18 cellular contexts compared by ENCODE assay signal in the genomic region with DNA sequence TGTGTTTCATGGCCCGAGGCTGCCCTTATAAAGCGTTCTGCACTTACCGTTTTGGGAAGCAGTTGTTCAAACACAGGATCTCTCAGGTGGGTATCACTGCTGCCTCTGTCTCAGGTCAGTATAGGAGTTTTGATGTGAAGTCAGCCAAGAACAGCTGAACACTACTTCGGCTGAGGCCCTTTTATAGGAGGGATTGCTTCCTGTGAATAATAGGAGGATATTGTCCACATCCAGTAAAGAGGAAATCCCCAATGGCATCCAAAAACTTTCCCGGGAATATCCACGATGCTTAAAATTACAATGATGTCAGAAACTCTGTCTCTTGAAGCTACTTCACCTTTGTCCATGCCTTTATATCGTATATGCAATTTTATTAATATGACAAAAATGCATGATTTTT. TPM values are rescaled to one million over a fixed set of nuclear protein-coding genes. Genes with fewer than 3 reads are reported as not detected.
A peak's percentile ranks its signal among the peaks of the same experiment; 100 is the strongest.
DNase-seq lines count a peak whose midpoint lies in the region; ATAC-seq and TF ChIP-seq lines count a peak whose summit lies in the region.
"Had no signal": no experiment of that assay in that cellular context is flagged by ENCODE, and none has a peak within 500 bp of the region (broad histone marks: within the 10 kb centered on the region; RNA-seq: fewer than 3 reads in every experiment).

A gene with protein sequence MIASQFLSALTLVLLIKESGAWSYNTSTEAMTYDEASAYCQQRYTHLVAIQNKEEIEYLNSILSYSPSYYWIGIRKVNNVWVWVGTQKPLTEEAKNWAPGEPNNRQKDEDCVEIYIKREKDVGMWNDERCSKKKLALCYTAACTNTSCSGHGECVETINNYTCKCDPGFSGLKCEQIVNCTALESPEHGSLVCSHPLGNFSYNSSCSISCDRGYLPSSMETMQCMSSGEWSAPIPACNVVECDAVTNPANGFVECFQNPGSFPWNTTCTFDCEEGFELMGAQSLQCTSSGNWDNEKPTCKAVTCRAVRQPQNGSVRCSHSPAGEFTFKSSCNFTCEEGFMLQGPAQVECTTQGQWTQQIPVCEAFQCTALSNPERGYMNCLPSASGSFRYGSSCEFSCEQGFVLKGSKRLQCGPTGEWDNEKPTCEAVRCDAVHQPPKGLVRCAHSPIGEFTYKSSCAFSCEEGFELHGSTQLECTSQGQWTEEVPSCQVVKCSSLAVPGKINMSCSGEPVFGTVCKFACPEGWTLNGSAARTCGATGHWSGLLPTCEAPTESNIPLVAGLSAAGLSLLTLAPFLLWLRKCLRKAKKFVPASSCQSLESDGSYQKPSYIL (minus strand): TSS at position 156 of the 400 bp plus-strand sequence. CDS start 467 bp downstream, outside the sequence.

- ATAC-seq in sciatic nerve (no peak), HG03469 (IDR thresholded peaks at IDR 0.05; ENCODE audit: unreplicated experiment) (no peak)
- ATAC-seq in activated CD8-positive, alpha-beta memory T cell treated with anti-CD3 and anti-CD28 coated beads, Interleukin-2, amount 10 ng/mL, durations not matched to agents 7 days and 5 days = no peak

- H3K9me3 Mint-ChIP-seq in activated CD8-positive, alpha-beta memory T cell treated with anti-CD3 and anti-CD28 coated beads, Interleukin-2, amount 10 ng/mL, durations not matched to agents 7 days and 5 days (ENCODE audit: low read depth) = no peaks in the 10 kb centered on the region
- H3K9me3 Mint-ChIP-seq in progenitor cell of endocrine pancreas (ENCODE audit: low read depth) = no peaks in the 10 kb centered on the region
- H3K9me3 Mint-ChIP-seq: CD14-positive monocyte; CD4-positive, alpha-beta memory T cell had no signal

- no peak for DNase-seq in cardiac septum (ENCODE audit: low spot score)
- DNase-seq in left ventricle myocardium inferior = no peak
- peak; percentile 32 to 47 for DNase-seq in lung microvascular endothelial cell (ENCODE audit: low read depth in 2 of 2)
- DNase-seq in sciatic nerve (ENCODE audit: low spot score) = no peak
- no peak for DNase-seq in activated CD8-positive, alpha-beta memory T cell treated with anti-CD3 and anti-CD28 coated beads, Interleukin-2, amount 10 ng/mL, durations not matched to agents 7 days and 5 days
- no peak for DNase-seq in progenitor cell of endocrine pancreas (ENCODE audit: low spot score, unreplicated experiment)
- DNase-seq: 8988T; CD4-positive, alpha-beta memory T cell; DMS153; DMS79; GDM1; GM23248 had no signal

- H3K4me1 Mint-ChIP-seq in activated CD8-positive, alpha-beta memory T cell treated with anti-CD3 and anti-CD28 coated beads, Interleukin-2, amount 10 ng/mL, durations not matched to agents 7 days and 5 days = no peaks in the 10 kb centered on the region
- no peaks in the 10 kb centered on the region for H3K4me1 Mint-ChIP-seq in progenitor cell of endocrine pancreas (ENCODE audit: low read depth)
- H3K4me1 Mint-ChIP-seq: CD14-positive monocyte; CD4-positive, alpha-beta memory T cell had no signal

- H3K27me3 ChIP-seq in left ventricle myocardium inferior (ENCODE audit: low read depth) = no peaks in the 10 kb centered on the region
- H3K27me3 ChIP-seq: BLaER1 had no signal

- intact Hi-C loops in cardiac septum (cut with DNase I) (no loop called here), left ventricle myocardium inferior (cut with micrococcal nuclease) (no loop called here), sciatic nerve (cut with DNase I) (no loop called here)

- no peak within 1 kb of the TSS for H3K27ac ChIP-seq in left ventricle myocardium inferior (replicated peaks)
- H3K27ac ChIP-seq: BLaER1, GM23248 had no signal

- H3K9me3 ChIP-seq in left ventricle myocardium inferior (replicated peaks) = no peaks in the 10 kb centered on the region
- H3K9me3 ChIP-seq: BLaER1, HAP-1 had no signal

- H3K36me3 Mint-ChIP-seq in activated CD8-positive, alpha-beta memory T cell treated with anti-CD3 and anti-CD28 coated beads, Interleukin-2, amount 10 ng/mL, durations not matched to agents 7 days and 5 days = no peaks in the 10 kb centered on the region
- no peaks in the 10 kb centered on the region for H3K36me3 Mint-ChIP-seq in progenitor cell of endocrine pancreas (ENCODE audit: insufficient read depth)
- H3K36me3 Mint-ChIP-seq: CD14-positive monocyte; CD4-positive, alpha-beta memory T cell had no signal

- no peak for TF ChIP-seq CTCF in left ventricle myocardium inferior (IDR thresholded peaks at IDR 0.05; ENCODE audit: borderline replicate concordance)
- no peak for TF ChIP-seq CTCF in progenitor cell of endocrine pancreas (IDR thresholded peaks at IDR 0.05; ENCODE audit: unreplicated experiment)

- no peak within 1 kb of the TSS for H3K4me3 Mint-ChIP-seq in activated CD8-positive, alpha-beta memory T cell treated with anti-CD3 and anti-CD28 coated beads, Interleukin-2, amount 10 ng/mL, durations not matched to agents 7 days and 5 days
- H3K4me3 Mint-ChIP-seq in progenitor cell of endocrine pancreas (ENCODE audit: low read depth) = no peak within 1 kb of the TSS
- H3K4me3 Mint-ChIP-seq: CD14-positive monocyte; CD4-positive, alpha-beta memory T cell had no signal

- no peak within 1 kb of the TSS for H3K27ac Mint-ChIP-seq in activated CD8-positive, alpha-beta memory T cell treated with anti-CD3 and anti-CD28 coated beads, Interleukin-2, amount 10 ng/mL, durations not matched to agents 7 days and 5 days
- H3K27ac Mint-ChIP-seq in progenitor cell of endocrine pancreas = no peak within 1 kb of the TSS
- H3K27ac Mint-ChIP-seq: CD14-positive monocyte; CD4-positive, alpha-beta memory T cell had no signal

- H3K27me3 Mint-ChIP-seq in activated CD8-positive, alpha-beta memory T cell treated with anti-CD3 and anti-CD28 coated beads, Interleukin-2, amount 10 ng/mL, durations not matched to agents 7 days and 5 days = peaks cover 26% of the 10 kb centered on the region
- no peaks in the 10 kb centered on the region for H3K27me3 Mint-ChIP-seq in progenitor cell of endocrine pancreas

- H3K36me3 ChIP-seq in left ventricle myocardium inferior = no peaks in the 10 kb centered on the region
- H3K36me3 ChIP-seq: BLaER1, HAP-1 had no signal

- H3K4me3 ChIP-seq in left ventricle myocardium inferior = no peak within 1 kb of the TSS
- H3K4me3 ChIP-seq: BLaER1, GM23248, HAP-1 had no signal

- CTCF ChIA-PET in activated CD8-positive, alpha-beta memory T cell treated with anti-CD3 and anti-CD28 coated beads, Interleukin-2, amount 10 ng/mL, durations not matched to agents 7 days and 5 days (lab: Charles Lee) = no interaction called here

- no peaks in the 10 kb centered on the region for H3K4me1 ChIP-seq in left ventricle myocardium inferior
- H3K4me1 ChIP-seq: BLaER1, HAP-1 had no signal

RNA-seq across cellular contexts. Expression of the gene that starts here (rescaled TPM):
- total RNA-seq in cardiac septum = 26.6 TPM
- 0.44 TPM for total RNA-seq in left ventricle myocardium inferior
- total RNA-seq in lung microvascular endothelial cell = 2.6 and 5.0 TPM in 2 replicates
- total RNA-seq in sciatic nerve = 20.1 TPM
- total RNA-seq in activated CD8-positive, alpha-beta memory T cell treated with anti-CD3 and anti-CD28 coated beads, Interleukin-2, amount 10 ng/mL, durations not matched to agents 7 days and 5 days = not detected
- total RNA-seq in progenitor cell of endocrine pancreas = not detected in 2 replicates
- total RNA-seq: A673; CD4-positive, alpha-beta memory T cell; GM23248; H4 had no signal

Comparison
In these comparisons a context has a peak if more than half of its experiments do, and no peak if none do; other contexts are left out.
1. DNase-seq: peak in lung microvascular endothelial cell (2 of 2); none in cardiac septum (single experiment), left ventricle myocardium inferior (single experiment), sciatic nerve (single experiment), activated CD8-positive, alpha-beta memory T cell treated with anti-CD3 and anti-CD28 coated beads, Interleukin-2, amount 10 ng/mL, durations not matched to agents 7 days and 5 days (single experiment) and progenitor cell of endocrine pancreas (single experiment).